9 cellular contexts compared by ENCODE assay signal in the genomic region with DNA sequence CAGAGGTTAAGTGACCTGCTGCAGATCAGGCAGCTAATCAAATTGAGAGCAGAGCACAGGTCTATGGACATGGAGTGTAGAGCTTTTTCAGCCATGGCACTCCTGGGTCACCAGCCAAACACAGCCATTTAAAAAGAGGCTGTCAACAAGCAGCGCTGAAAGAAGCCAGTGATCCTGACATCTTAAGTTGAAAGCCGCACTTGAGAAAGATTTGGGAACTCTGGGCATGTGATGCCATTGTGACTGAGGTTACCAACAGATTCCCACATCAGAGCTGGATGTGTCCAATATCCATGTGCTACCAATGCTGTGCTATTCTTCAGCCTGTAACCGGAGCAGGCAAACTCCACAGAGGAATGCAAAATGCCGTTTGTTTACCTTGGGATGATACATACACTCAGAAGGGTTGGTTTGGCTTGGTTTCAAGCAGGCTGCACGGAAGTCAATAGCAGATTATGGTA.
DNase-seq lines count a peak whose midpoint lies in the region; ATAC-seq and TF ChIP-seq lines count a peak whose summit lies in the region.
"Had no signal": no experiment of that assay in that cellular context is flagged by ENCODE, and none has a peak within 500 bp of the region (broad histone marks: within the 10 kb centered on the region; RNA-seq: fewer than 3 reads in every experiment).

No MANE protein-coding gene starts in this region.

- ATAC-seq in effector memory CD8-positive, alpha-beta T cell (replicated peaks), result no peak
- ATAC-seq in GM21528 (IDR thresholded peaks at IDR 0.05; ENCODE audit: low FRiP score, unreplicated experiment) (no peak), GM21526 (IDR thresholded peaks at IDR 0.05; ENCODE audit: low FRiP score, unreplicated experiment) (no peak), GM19467 (IDR thresholded peaks at IDR 0.05; ENCODE audit: unreplicated experiment) (no peak)

- H3K4me3 ChIP-seq in epithelial cell of esophagus (ENCODE audit: low read length), result no peak overlapping the region

- no peak for TF ChIP-seq CTCF in epithelial cell of esophagus (IDR thresholded peaks at IDR 0.05; ENCODE audit: insufficient read depth, low read depth, low read length, missing control alignments)
- no peak for TF ChIP-seq CTCF in nephron (IDR thresholded peaks at IDR 0.05; ENCODE audit: unreplicated experiment in 3 of 3)

- H3K27ac Mint-ChIP-seq in nephron, result peak overlapping the region in 2 of 3 experiments; percentile 82 to 86
- H3K27ac Mint-ChIP-seq in effector memory CD8-positive, alpha-beta T cell, result no peak overlapping the region

- peaks cover 53% of the 10 kb centered on the region for H3K4me1 Mint-ChIP-seq in nephron
- H3K4me1 Mint-ChIP-seq in effector memory CD8-positive, alpha-beta T cell (ENCODE audit: low read depth in 2 of 2), result no peaks in the 10 kb centered on the region

- DNase-seq in DMS53 treated with DMSO at 0.1 percent for 48 hours (lab: John Stamatoyannopoulos, UW; ENCODE audit: unreplicated experiment) (peak; percentile 91), NCI-H510A (lab: John Stamatoyannopoulos, UW) (peak; percentile 75), epithelial cell of esophagus (ENCODE audit: low read depth) (peak; percentile 91)
- DNase-seq in effector memory CD8-positive, alpha-beta T cell, result no peak
- DNase-seq: NCI-H187 had no signal

- no peaks in the 10 kb centered on the region for H3K9me3 Mint-ChIP-seq in nephron
- no peaks in the 10 kb centered on the region for H3K9me3 Mint-ChIP-seq in effector memory CD8-positive, alpha-beta T cell

- H3K36me3 Mint-ChIP-seq in nephron (ENCODE audit: low read depth), result no peaks in the 10 kb centered on the region
- no peaks in the 10 kb centered on the region for H3K36me3 Mint-ChIP-seq in effector memory CD8-positive, alpha-beta T cell (ENCODE audit: insufficient read depth)

- H3K27me3 Mint-ChIP-seq in nephron (ENCODE audit: low read depth), result peaks cover 3% of the 10 kb centered on the region
- H3K27me3 Mint-ChIP-seq in effector memory CD8-positive, alpha-beta T cell, result peaks cover 0 to 44% of the 10 kb centered on the region in 2 donors

- no peak overlapping the region for H3K4me3 Mint-ChIP-seq in nephron
- H3K4me3 Mint-ChIP-seq in effector memory CD8-positive, alpha-beta T cell, result no peak overlapping the region

Comparison
In these comparisons a context has a peak if more than half of its experiments do, and no peak if none do; other contexts are left out.
1. DNase-seq: peak in DMS53 treated with DMSO at 0.1 percent for 48 hours (single experiment), NCI-H510A (single experiment) and epithelial cell of esophagus (single experiment); none in effector memory CD8-positive, alpha-beta T cell (0 of 3).
2. H3K27ac Mint-ChIP-seq: peak in nephron (2 of 3); none in effector memory CD8-positive, alpha-beta T cell (0 of 2).